Comparison of ENCODE assay signal across 1 cellular context in the genomic region with DNA sequence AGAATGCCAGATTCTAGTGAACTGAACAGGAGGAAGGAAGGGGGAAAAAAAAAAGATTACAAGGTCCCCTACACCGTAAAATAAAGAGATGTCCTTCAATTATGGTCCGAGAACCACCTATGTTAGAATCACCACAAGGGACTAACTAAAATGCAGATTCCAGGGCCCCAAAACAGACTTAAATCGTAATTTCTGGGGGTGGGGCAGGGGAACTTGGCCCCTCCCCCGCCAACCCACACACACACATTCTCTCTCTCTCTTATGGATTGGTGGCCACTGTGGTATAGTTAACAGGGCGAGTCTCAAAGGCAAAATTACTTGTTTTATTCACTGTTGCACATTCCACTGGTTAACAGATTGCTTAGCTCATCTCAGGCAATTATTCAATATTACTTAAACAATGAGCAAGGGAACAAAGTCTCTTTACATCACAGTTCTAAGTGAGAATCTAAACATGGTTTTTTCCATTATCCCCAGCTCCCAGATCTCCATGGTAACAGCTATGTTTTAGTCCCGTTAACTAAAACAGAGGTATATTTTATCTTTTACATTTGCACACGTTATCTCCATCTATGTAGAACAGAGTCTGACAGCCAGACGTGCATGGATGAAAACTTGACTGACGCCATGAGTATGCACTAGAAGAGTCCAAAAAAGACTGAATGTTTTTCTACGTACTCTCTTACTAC.
TF ChIP-seq lines count a peak whose summit lies in the region.

No MANE protein-coding gene starts in this region.

TF ChIP-seq in GM12878, 131 proteins besides CTCF, POLR2A, EP300 and RAD21 (continued from another document):
- TF ChIP-seq, protein P1, sequence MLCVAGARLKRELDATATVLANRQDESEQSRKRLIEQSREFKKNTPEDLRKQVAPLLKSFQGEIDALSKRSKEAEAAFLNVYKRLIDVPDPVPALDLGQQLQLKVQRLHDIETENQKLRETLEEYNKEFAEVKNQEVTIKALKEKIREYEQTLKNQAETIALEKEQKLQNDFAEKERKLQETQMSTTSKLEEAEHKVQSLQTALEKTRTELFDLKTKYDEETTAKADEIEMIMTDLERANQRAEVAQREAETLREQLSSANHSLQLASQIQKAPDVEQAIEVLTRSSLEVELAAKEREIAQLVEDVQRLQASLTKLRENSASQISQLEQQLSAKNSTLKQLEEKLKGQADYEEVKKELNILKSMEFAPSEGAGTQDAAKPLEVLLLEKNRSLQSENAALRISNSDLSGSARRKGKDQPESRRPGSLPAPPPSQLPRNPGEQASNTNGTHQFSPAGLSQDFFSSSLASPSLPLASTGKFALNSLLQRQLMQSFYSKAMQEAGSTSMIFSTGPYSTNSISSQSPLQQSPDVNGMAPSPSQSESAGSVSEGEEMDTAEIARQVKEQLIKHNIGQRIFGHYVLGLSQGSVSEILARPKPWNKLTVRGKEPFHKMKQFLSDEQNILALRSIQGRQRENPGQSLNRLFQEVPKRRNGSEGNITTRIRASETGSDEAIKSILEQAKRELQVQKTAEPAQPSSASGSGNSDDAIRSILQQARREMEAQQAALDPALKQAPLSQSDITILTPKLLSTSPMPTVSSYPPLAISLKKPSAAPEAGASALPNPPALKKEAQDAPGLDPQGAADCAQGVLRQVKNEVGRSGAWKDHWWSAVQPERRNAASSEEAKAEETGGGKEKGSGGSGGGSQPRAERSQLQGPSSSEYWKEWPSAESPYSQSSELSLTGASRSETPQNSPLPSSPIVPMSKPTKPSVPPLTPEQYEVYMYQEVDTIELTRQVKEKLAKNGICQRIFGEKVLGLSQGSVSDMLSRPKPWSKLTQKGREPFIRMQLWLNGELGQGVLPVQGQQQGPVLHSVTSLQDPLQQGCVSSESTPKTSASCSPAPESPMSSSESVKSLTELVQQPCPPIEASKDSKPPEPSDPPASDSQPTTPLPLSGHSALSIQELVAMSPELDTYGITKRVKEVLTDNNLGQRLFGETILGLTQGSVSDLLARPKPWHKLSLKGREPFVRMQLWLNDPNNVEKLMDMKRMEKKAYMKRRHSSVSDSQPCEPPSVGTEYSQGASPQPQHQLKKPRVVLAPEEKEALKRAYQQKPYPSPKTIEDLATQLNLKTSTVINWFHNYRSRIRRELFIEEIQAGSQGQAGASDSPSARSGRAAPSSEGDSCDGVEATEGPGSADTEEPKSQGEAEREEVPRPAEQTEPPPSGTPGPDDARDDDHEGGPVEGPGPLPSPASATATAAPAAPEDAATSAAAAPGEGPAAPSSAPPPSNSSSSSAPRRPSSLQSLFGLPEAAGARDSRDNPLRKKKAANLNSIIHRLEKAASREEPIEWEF (IDR thresholded peaks at IDR 0.05; ENCODE audit: insufficient replicate concordance, low read depth, low read length), result no peak
- TF ChIP-seq, protein P2, sequence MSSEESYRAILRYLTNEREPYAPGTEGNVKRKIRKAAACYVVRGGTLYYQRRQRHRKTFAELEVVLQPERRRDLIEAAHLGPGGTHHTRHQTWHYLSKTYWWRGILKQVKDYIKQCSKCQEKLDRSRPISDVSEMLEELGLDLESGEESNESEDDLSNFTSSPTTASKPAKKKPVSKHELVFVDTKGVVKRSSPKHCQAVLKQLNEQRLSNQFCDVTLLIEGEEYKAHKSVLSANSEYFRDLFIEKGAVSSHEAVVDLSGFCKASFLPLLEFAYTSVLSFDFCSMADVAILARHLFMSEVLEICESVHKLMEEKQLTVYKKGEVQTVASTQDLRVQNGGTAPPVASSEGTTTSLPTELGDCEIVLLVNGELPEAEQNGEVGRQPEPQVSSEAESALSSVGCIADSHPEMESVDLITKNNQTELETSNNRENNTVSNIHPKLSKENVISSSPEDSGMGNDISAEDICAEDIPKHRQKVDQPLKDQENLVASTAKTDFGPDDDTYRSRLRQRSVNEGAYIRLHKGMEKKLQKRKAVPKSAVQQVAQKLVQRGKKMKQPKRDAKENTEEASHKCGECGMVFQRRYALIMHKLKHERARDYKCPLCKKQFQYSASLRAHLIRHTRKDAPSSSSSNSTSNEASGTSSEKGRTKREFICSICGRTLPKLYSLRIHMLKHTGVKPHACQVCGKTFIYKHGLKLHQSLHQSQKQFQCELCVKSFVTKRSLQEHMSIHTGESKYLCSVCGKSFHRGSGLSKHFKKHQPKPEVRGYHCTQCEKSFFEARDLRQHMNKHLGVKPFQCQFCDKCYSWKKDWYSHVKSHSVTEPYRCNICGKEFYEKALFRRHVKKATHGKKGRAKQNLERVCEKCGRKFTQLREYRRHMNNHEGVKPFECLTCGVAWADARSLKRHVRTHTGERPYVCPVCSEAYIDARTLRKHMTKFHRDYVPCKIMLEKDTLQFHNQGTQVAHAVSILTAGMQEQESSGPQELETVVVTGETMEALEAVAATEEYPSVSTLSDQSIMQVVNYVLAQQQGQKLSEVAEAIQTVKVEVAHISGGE (CRISPR knock-in tag; IDR thresholded peaks at IDR 0.05), result no peak
